In the genomic region with DNA sequence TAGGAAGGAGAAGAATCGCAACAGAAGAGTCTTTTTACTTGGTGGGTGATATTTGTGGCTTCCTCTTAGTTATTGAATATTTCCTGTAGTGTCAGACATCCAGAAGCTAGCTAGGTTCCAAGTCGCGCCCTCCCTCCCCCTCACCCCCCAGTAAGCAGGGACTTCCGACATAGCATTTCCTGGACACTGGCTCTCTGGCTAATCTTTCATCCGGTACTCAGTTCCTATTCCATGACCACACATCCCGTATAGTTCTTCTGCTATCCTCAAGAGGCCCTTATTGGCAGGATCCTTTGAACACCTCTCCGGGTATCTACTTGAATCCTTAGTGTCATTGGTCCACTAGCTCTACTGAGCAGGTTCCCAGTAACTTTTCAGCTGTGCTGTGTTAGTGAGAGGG, we compare ENCODE assay signal across 25 cellular contexts.
DNase-seq lines count a peak whose midpoint lies in the region; ATAC-seq and TF ChIP-seq lines count a peak whose summit lies in the region.
"Had no signal": no experiment of that assay in that cellular context is flagged by ENCODE, and none has a peak within 500 bp of the region (broad histone marks: within the 10 kb centered on the region; RNA-seq: fewer than 3 reads in every experiment).

No MANE protein-coding gene starts in this region.

- intact Hi-C loops in Right ventricle myocardium superior (cut with DNase I) = loop anchor here (10.0 kb wide), 1 partner anchor 69 kb away; no protein-coding TSS in a partner anchor
- intact Hi-C loops in adrenal gland (cut with DNase I) = loop anchor here (5.0 to 10.0 kb wide), 3 partner anchors 66 to 309 kb away; no protein-coding TSS in a partner anchor
- intact Hi-C loops in left ventricle myocardium inferior (cut with micrococcal nuclease) = no loop called here
- intact Hi-C loops in upper lobe of right lung (cut with DNase I) = no loop called here

- H3K27ac ChIP-seq in right atrium auricular region (no peak overlapping the region), adrenal gland (no peak overlapping the region), left ventricle myocardium inferior (replicated peaks) (peak overlapping the region; percentile 20), upper lobe of right lung (no peak overlapping the region)
- H3K27ac ChIP-seq: HL-60, RWPE1, SJCRH30 had no signal

- H3K4me1 ChIP-seq in right atrium auricular region (peaks cover 0 to 10% of the 10 kb centered on the region in 2 donors), adrenal gland (replicated peaks in 1 of 2) (no peaks in the 10 kb centered on the region), left ventricle myocardium inferior (peaks cover 22% of the 10 kb centered on the region), upper lobe of right lung (no peaks in the 10 kb centered on the region)

- TF ChIP-seq POLR2A in adrenal gland (IDR thresholded peaks at IDR 0.05) = no peak

- TF ChIP-seq CTCF in right atrium auricular region (IDR thresholded peaks at IDR 0.05) (no peak), adrenal gland (IDR thresholded peaks at IDR 0.05) (no peak), left ventricle myocardium inferior (IDR thresholded peaks at IDR 0.05; ENCODE audit: borderline replicate concordance) (no peak), upper lobe of right lung (IDR thresholded peaks at IDR 0.05) (no peak)

- DNase-seq in Right ventricle myocardium superior (peak; percentile 45), right atrium auricular region (ENCODE audit: low spot score) (no peak), adrenal gland (peak in 4 of 7 donors; percentile 10 to 62 (median 26)), left ventricle myocardium inferior (peak; percentile 20), upper lobe of right lung (peak; percentile 47), NCI-H2029 (lab: John Stamatoyannopoulos, UW) (no peak), NCI-H187 treated with DMSO at 0.1 percent for 48 hours (lab: John Stamatoyannopoulos, UW) (no peak)
- DNase-seq: 8988T; BE2C; CD4-positive, alpha-beta memory T cell; DMS153; GDM1; HCEC 1CT; IMR-90; NCI-H1105 treated with DMSO at 0.1 percent for 48 hours; NCI-H1694; NCI-H2107; NCI-H510A; NCI-H82; OCI-M1; SJCRH30 had no signal

- H3K36me3 ChIP-seq in right atrium auricular region = no peaks in the 10 kb centered on the region
- no peaks in the 10 kb centered on the region for H3K36me3 ChIP-seq in adrenal gland (replicated peaks in 1 of 2)
- H3K36me3 ChIP-seq in left ventricle myocardium inferior = no peaks in the 10 kb centered on the region
- H3K36me3 ChIP-seq in upper lobe of right lung = no peaks in the 10 kb centered on the region
- H3K36me3 ChIP-seq: SJCRH30 had no signal

- ATAC-seq in Right ventricle myocardium superior (ENCODE audit: poor library complexity) (no peak), upper lobe of right lung (peak; percentile 44), GM18868 (IDR thresholded peaks at IDR 0.05; ENCODE audit: unreplicated experiment) (no peak)
- ATAC-seq: GM23338 had no signal

- H3K4me3 ChIP-seq in right atrium auricular region = no peak overlapping the region
- H3K4me3 ChIP-seq in adrenal gland = no peak overlapping the region
- no peak overlapping the region for H3K4me3 ChIP-seq in left ventricle myocardium inferior
- no peak overlapping the region for H3K4me3 ChIP-seq in upper lobe of right lung
- H3K4me3 ChIP-seq: GM23338, SJCRH30 had no signal

- no peaks in the 10 kb centered on the region for H3K9me3 ChIP-seq in right atrium auricular region
- no peaks in the 10 kb centered on the region for H3K9me3 ChIP-seq in adrenal gland (replicated peaks in 1 of 3)
- H3K9me3 ChIP-seq in left ventricle myocardium inferior (replicated peaks) = no peaks in the 10 kb centered on the region
- H3K9me3 ChIP-seq in upper lobe of right lung = no peaks in the 10 kb centered on the region
- H3K9me3 ChIP-seq: BE2C, SJCRH30 had no signal

- WGBS in adrenal gland, 4 donors = 73 to 80% (median 78%) methylated on average over 7 of the region's 7 CpGs

- H3K27me3 ChIP-seq in right atrium auricular region (no peaks in the 10 kb centered on the region), adrenal gland (no peaks in the 10 kb centered on the region), left ventricle myocardium inferior (ENCODE audit: low read depth) (no peaks in the 10 kb centered on the region), upper lobe of right lung (no peaks in the 10 kb centered on the region)
- H3K27me3 ChIP-seq: BE2C, SJCRH30 had no signal

Comparison
In these comparisons a context has a peak if more than half of its experiments do, and no peak if none do; other contexts are left out.
1. DNase-seq: peak in Right ventricle myocardium superior (single experiment), adrenal gland (4 of 7), left ventricle myocardium inferior (single experiment) and upper lobe of right lung (single experiment); none in right atrium auricular region (single experiment), NCI-H2029 (single experiment) and NCI-H187 treated with DMSO at 0.1 percent for 48 hours (single experiment).
2. intact Hi-C loops: an anchor here in Right ventricle myocardium superior (10.0 kb wide) and adrenal gland (5.0 to 10.0 kb wide); none called in left ventricle myocardium inferior and upper lobe of right lung.